ENCODE assay signal across 1 cellular context in genomic region chr4:127782025-127782274, GRCh38.
TF ChIP-seq lines count a peak whose summit lies in the region.

No MANE protein-coding gene starts in this region.

TF ChIP-seq in IMR-90, 13 proteins besides CTCF, POLR2A, EP300 and RAD21 (continued from another document):
- TF ChIP-seq CEBPB (IDR thresholded peaks at IDR 0.05; ENCODE audit: low read depth, low read length) (no peak), ELK1 (IDR thresholded peaks at IDR 0.05; ENCODE audit: borderline replicate concordance, low read depth, low read length) (no peak), FOS (IDR thresholded peaks at IDR 0.05; ENCODE audit: low read depth, low read length) (no peak), CHD1 (IDR thresholded peaks at IDR 0.05; ENCODE audit: low read depth, low read length) (no peak), MAZ (IDR thresholded peaks at IDR 0.05; ENCODE audit: borderline replicate concordance, low read depth, low read length) (no peak)
